ENCODE assay signal across 15 cellular contexts in genomic region chr2:46305767-46306166, GRCh38. TPM values are rescaled to one million over a fixed set of nuclear protein-coding genes. Genes with fewer than 3 reads are reported as not detected.
A peak's percentile ranks its signal among the peaks of the same experiment; 100 is the strongest.
DNase-seq lines count a peak whose midpoint lies in the region; TF ChIP-seq lines count a peak whose summit lies in the region.
"Had no signal": no experiment of that assay in that cellular context is flagged by ENCODE, and none has a peak within 500 bp of the region (broad histone marks: within the 10 kb centered on the region; RNA-seq: fewer than 3 reads in every experiment).

No MANE protein-coding gene starts in this region.

- POLR2A ChIA-PET in activated CD4-positive, alpha-beta T cell treated with anti-CD3 and anti-CD28 coated beads, Interleukin-2, amount 10 ng/mL, durations not matched to agents 7 days and 5 days (lab: Charles Lee) = no interaction called here

- WGBS in esophagus, 2 donors = 67 to 75% methylated on average over 4 of the region's 4 CpGs

- no peak overlapping the region for H3K4me3 Mint-ChIP-seq in HFFc6
- H3K4me3 Mint-ChIP-seq in activated CD4-positive, alpha-beta T cell treated with anti-CD3 and anti-CD28 coated beads, Interleukin-2, amount 10 ng/mL, durations not matched to agents 7 days and 5 days = no peak overlapping the region
- H3K4me3 Mint-ChIP-seq: dendritic cell treated with granulocyte-macrophage colony-stimulating factor and Interleukin-4, amounts not matched to agents 40 ng/mL and 50 ng/mL, for 4 days; natural killer cell had no signal

- H3K4me1 Mint-ChIP-seq in HFFc6 (ENCODE audit: low read depth) = peaks cover 76% of the 10 kb centered on the region
- peaks cover 30% of the 10 kb centered on the region for H3K4me1 Mint-ChIP-seq in activated CD4-positive, alpha-beta T cell treated with anti-CD3 and anti-CD28 coated beads, Interleukin-2, amount 10 ng/mL, durations not matched to agents 7 days and 5 days

- peak overlapping the region; percentile 29 for H3K27ac Mint-ChIP-seq in HFFc6
- H3K27ac Mint-ChIP-seq in activated CD4-positive, alpha-beta T cell treated with anti-CD3 and anti-CD28 coated beads, Interleukin-2, amount 10 ng/mL, durations not matched to agents 7 days and 5 days = no peak overlapping the region
- H3K27ac Mint-ChIP-seq: dendritic cell treated with granulocyte-macrophage colony-stimulating factor and Interleukin-4, amounts not matched to agents 40 ng/mL and 50 ng/mL, for 4 days; natural killer cell had no signal

- H2AFZ ChIP-seq in ACC112 (ENCODE audit: low read length, unreplicated experiment) = no peak overlapping the region

- H3K4me1 ChIP-seq in ACC112 (ENCODE audit: control insufficient read depth, insufficient read depth, low read length, unreplicated experiment) = peaks cover 66% of the 10 kb centered on the region
- peaks cover 0 to 3% of the 10 kb centered on the region in 2 donors for H3K4me1 ChIP-seq in esophagus (ENCODE audit: control insufficient read depth in 2 of 2, insufficient read depth in 2 of 2, low read length in 1 of 2)

- H3K27ac ChIP-seq in ACC112 (ENCODE audit: low read depth, low read length) = peak overlapping the region; percentile 45
- H3K27ac ChIP-seq in esophagus (ENCODE audit: low read depth in 2 of 2, low read length in 1 of 2) = peak overlapping the region; percentile 0 to 33
- H3K27ac ChIP-seq: RWPE1 had no signal

- DNase-seq in HFFc6 (no peak), renal cortical epithelial cell (ENCODE audit: low read depth) (peak; percentile 37), NCI-H2029 treated with DMSO at 0.1 percent for 48 hours (lab: John Stamatoyannopoulos, UW) (no peak), DMS114 treated with DMSO at 0.1 percent for 48 hours (lab: John Stamatoyannopoulos, UW; ENCODE audit: unreplicated experiment) (no peak), NCI-H226 (no peak)
- DNase-seq in activated CD4-positive, alpha-beta T cell treated with anti-CD3 and anti-CD28 coated beads, Interleukin-2, amount 10 ng/mL, durations not matched to agents 7 days and 5 days = no peak
- DNase-seq: BE2C; MM.1S; natural killer cell; NCI-H82; stimulated activated CD4-positive, alpha-beta T cell treated with anti-CD3 and anti-CD28 coated beads, Interleukin-4, amount 100 ng/mL, for 1 hour had no signal

- no peak for TF ChIP-seq CTCF in HFFc6 (IDR thresholded peaks at IDR 0.05)

- H3K27me3 ChIP-seq in ACC112 (ENCODE audit: insufficient read depth, low read length) = no peaks in the 10 kb centered on the region
- H3K27me3 ChIP-seq in esophagus (ENCODE audit: control insufficient read depth in 1 of 2, insufficient read depth in 2 of 2, low read length in 2 of 2) = no peaks in the 10 kb centered on the region

- peaks cover 4% of the 10 kb centered on the region; the same call in 1 of the 2 replicates for H3K9me3 Mint-ChIP-seq in HFFc6
- peaks cover 8% of the 10 kb centered on the region for H3K9me3 Mint-ChIP-seq in activated CD4-positive, alpha-beta T cell treated with anti-CD3 and anti-CD28 coated beads, Interleukin-2, amount 10 ng/mL, durations not matched to agents 7 days and 5 days
- H3K9me3 Mint-ChIP-seq: dendritic cell treated with granulocyte-macrophage colony-stimulating factor and Interleukin-4, amounts not matched to agents 40 ng/mL and 50 ng/mL, for 4 days; natural killer cell had no signal

- H3K36me3 Mint-ChIP-seq in HFFc6 (ENCODE audit: low read depth) = peaks cover 11% of the 10 kb centered on the region
- H3K36me3 Mint-ChIP-seq in activated CD4-positive, alpha-beta T cell treated with anti-CD3 and anti-CD28 coated beads, Interleukin-2, amount 10 ng/mL, durations not matched to agents 7 days and 5 days (ENCODE audit: low read depth) = peaks cover 10% of the 10 kb centered on the region
- H3K36me3 Mint-ChIP-seq: natural killer cell had no signal

- H3K79me2 ChIP-seq in ACC112 (ENCODE audit: control insufficient read depth, insufficient read depth, low read length, unreplicated experiment) = peaks cover 90% of the 10 kb centered on the region

- peaks cover 3% of the 10 kb centered on the region for H3K27me3 Mint-ChIP-seq in HFFc6 (ENCODE audit: insufficient read depth)
- H3K27me3 Mint-ChIP-seq in activated CD4-positive, alpha-beta T cell treated with anti-CD3 and anti-CD28 coated beads, Interleukin-2, amount 10 ng/mL, durations not matched to agents 7 days and 5 days = peaks cover 61% of the 10 kb centered on the region

- CTCF ChIA-PET in activated CD4-positive, alpha-beta T cell treated with anti-CD3 and anti-CD28 coated beads, Interleukin-2, amount 10 ng/mL, durations not matched to agents 7 days and 5 days (lab: Charles Lee) = no interaction called here

- no peaks in the 10 kb centered on the region for H3K9me3 ChIP-seq in esophagus (ENCODE audit: control insufficient read depth in 2 of 2, insufficient read depth in 1 of 2, low read depth in 1 of 2, low read length in 1 of 2)
- H3K9me3 ChIP-seq: BE2C had no signal

- 0 out of 2 replicates have a peak, but pooled peaks cover 10% of the 10 kb centered on the region for H3K36me3 ChIP-seq in ACC112 (ENCODE audit: insufficient read depth, low read length)
- no peaks in the 10 kb centered on the region for H3K36me3 ChIP-seq in esophagus (ENCODE audit: control insufficient read depth in 2 of 2, insufficient read depth in 2 of 2, low read length in 1 of 2)
- H3K36me3 ChIP-seq: BE2C had no signal

- H3K4me3 ChIP-seq in ACC112 (ENCODE audit: low read depth, low read length) (no peak overlapping the region), esophagus (ENCODE audit: low read depth in 1 of 2, low read length in 2 of 2) (no peak overlapping the region)

RNA-seq across cellular contexts. Expression of gene EPAS1, which starts 8.6 kb away (rescaled TPM):
- 100 to 1,000 TPM in 4 of 6 experiments, 10 to 100 TPM in 2; 93.5 to 115 (median 101) TPM for total RNA-seq in HFFc6 (2021; fragmentation: NEBNext Ultra II Directional; extraction: Animal tissue kit (Norgen Biotek cat#: 25700))
- 10 to 100 TPM; 24.7 to 47.4 TPM for polyA plus RNA-seq in esophagus
- 63.7 and 124 TPM in 2 replicates for total RNA-seq in renal cortical epithelial cell
- 1 to 10 TPM; 6.9 to 7.9 TPM for total RNA-seq in activated CD4-positive, alpha-beta T cell treated with anti-CD3 and anti-CD28 coated beads, Interleukin-2, amount 10 ng/mL, durations not matched to agents 7 days and 5 days
